19 cellular contexts compared by ENCODE assay signal in genomic region chr2:18118703-18119102, GRCh38.
DNase-seq lines count a peak whose midpoint lies in the region; ATAC-seq and TF ChIP-seq lines count a peak whose summit lies in the region.
"Had no signal": no experiment of that assay in that cellular context is flagged by ENCODE, and none has a peak within 500 bp of the region (broad histone marks: within the 10 kb centered on the region; RNA-seq: fewer than 3 reads in every experiment).

No MANE protein-coding gene starts in this region.

- TF ChIP-seq CTCF in heart left ventricle (IDR thresholded peaks at IDR 0.05): no peak

- no peak for ATAC-seq in heart left ventricle
- ATAC-seq: body of pancreas, psoas muscle had no signal

- H3K9me3 ChIP-seq in heart left ventricle: peaks cover 0 to 3% (median 0%) of the 10 kb centered on the region in 12 donors
- H3K9me3 ChIP-seq: body of pancreas, neutrophil, psoas muscle had no signal

- peaks cover 0 to 5% (median 0%) of the 10 kb centered on the region in 9 donors for H3K27me3 ChIP-seq in heart left ventricle
- H3K27me3 ChIP-seq: BLaER1 treated with 17β-estradiol and CSF1 and Interleukin-3, amounts not matched to agents 10 nM and 100 nM; body of pancreas; neutrophil had no signal

- WGBS in heart left ventricle, 4 donors: 76 to 87% (median 82%) methylated on average over 5 of the region's 5 CpGs

- H3K36me3 ChIP-seq in heart left ventricle: no peaks in the 10 kb centered on the region
- H3K36me3 ChIP-seq: BLaER1 treated with 17β-estradiol and CSF1 and Interleukin-3, amounts not matched to agents 10 nM and 100 nM; neutrophil had no signal

- DNase-seq in AG08396 (ENCODE audit: low spot score) (peak; percentile 42), HCEC 1CT (peak; percentile 65), astrocyte of the hippocampus (ENCODE audit: low read depth, low spot score) (peak; percentile 37), hepatic stellate cell (ENCODE audit: low spot score) (peak; percentile 34), heart left ventricle (no peak), islet precursor cell (no peak), NCI-H2196 (lab: John Stamatoyannopoulos, UW; ENCODE audit: unreplicated experiment) (no peak), NCI-H146 (lab: John Stamatoyannopoulos, UW) (no peak)
- DNase-seq: activated CD4-positive, alpha-beta memory T cell treated with anti-CD3 and anti-CD28 coated beads, Interleukin-2, amount 10 ng/mL, durations not matched to agents 7 days and 5 days; activated CD4-positive, CD25-positive, alpha-beta regulatory T cell; body of pancreas; effector memory CD4-positive, alpha-beta T cell; EL; HFFc6; NCI-H1417; NCI-H446; psoas muscle had no signal

- H3K4me3 ChIP-seq in heart left ventricle: no peak overlapping the region
- H3K4me3 ChIP-seq: BLaER1 treated with 17β-estradiol and CSF1 and Interleukin-3, amounts not matched to agents 10 nM and 100 nM; body of pancreas; psoas muscle had no signal

- H3K27ac ChIP-seq in heart left ventricle: no peak overlapping the region
- H3K27ac ChIP-seq: BLaER1 treated with 17β-estradiol and CSF1 and Interleukin-3, amounts not matched to agents 10 nM and 100 nM; body of pancreas; neutrophil; psoas muscle had no signal

- no peak for TF ChIP-seq POLR2A in heart left ventricle (IDR thresholded peaks at IDR 0.05)

- intact Hi-C loops in heart left ventricle (cut with DNase I): no loop called here

- H3K4me1 ChIP-seq in heart left ventricle: peaks cover 0 to 11% (median 0%) of the 10 kb centered on the region in 12 donors

Comparison
In these comparisons a context has a peak if more than half of its experiments do, and no peak if none do; other contexts are left out.
1. DNase-seq: peak in AG08396 (single experiment), HCEC 1CT (single experiment), astrocyte of the hippocampus (single experiment) and hepatic stellate cell (single experiment); none in heart left ventricle (0 of 5), islet precursor cell (single experiment), NCI-H2196 (single experiment) and NCI-H146 (single experiment).